Comparison of ENCODE assay signal across 12 cellular contexts in the genomic region with DNA sequence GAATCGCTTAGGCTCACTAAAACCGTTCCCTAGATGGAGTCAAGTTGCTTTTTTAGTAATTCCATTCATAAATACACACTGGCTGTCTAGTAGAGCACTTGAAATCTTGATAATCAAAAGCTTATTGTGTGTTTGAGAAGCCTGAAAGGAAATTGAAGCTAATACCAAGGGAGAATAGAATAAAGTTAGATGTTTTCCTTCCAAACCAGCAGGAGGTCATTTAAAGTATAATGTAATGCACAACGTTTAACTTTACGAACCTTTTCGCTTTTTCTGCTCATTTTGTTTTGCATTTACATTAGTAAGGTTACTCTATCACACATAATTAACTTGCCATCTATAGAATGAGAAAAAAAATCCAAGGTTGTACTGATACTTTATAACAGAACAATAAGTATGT.
"Had no signal": no experiment of that assay in that cellular context is flagged by ENCODE, and none has a peak within 500 bp of the region (broad histone marks: within the 10 kb centered on the region; RNA-seq: fewer than 3 reads in every experiment).

No MANE protein-coding gene starts in this region.

- DNase-seq: effector memory CD8-positive, alpha-beta T cell; esophagus squamous epithelium; foreskin fibroblast; glutamatergic neuron; islet precursor cell; mucosa of descending colon; naive thymus-derived CD8-positive, alpha-beta T cell; sigmoid colon; stimulated activated CD4-positive, alpha-beta T cell treated with anti-CD3 and anti-CD28 coated beads, Interleukin-2, amount 100 ng/mL, for 24 hours; stimulated activated CD4-positive, alpha-beta T cell treated with anti-CD3 and anti-CD28 coated beads, Interleukin-4, amount 100 ng/mL, for 4 hours; stimulated activated naive CD4-positive, alpha-beta T cell treated with Interleukin-2 at 50 U/mL for 16 hours; trophoblast cell had no signal
